In the genomic region with DNA sequence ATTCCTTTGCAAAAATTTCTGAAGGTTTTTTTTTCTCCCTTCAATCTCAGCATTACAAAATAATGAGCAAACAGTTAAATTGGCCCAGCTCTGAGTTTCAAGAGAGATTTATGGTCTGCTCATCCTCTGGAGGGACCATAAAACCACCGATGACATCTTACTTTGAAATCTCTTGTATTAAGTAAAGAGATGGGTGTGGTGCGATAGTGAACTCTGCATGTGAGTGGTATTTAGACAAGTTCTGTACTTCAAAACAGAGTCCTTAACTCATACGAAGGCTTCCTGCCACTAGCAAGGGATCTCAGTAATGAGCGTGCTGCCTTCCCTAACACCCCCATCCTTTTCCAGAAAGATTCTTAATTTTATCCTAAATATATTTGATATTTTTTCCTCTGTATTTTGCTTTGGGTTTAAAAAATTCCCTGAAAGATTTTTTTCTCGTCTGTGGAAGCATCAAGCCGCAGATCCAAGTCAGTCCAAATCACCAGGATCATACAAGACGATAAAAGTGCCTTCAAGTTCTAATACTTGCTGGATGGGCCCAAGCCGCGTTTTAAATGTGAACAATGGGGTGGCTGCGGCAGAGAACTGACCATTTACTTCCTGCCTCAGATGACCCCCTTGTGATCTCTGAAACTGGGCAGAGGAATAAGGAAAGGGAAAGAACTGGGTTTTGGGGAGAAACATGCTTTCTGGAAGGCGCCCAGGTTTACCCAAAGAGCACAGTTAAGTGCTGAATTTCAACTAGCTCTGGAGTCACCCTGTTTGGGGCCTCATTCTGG, we compare ENCODE assay signal across 1 cellular context.
A peak's percentile ranks its signal among the peaks of the same experiment; 100 is the strongest.
TF ChIP-seq lines count a peak whose summit lies in the region.

No MANE protein-coding gene starts in this region.

TF ChIP-seq in HepG2, 621 proteins besides CTCF, POLR2A, EP300 and RAD21 (continued from another document and continues in another):
- TF ChIP-seq, protein P1, sequence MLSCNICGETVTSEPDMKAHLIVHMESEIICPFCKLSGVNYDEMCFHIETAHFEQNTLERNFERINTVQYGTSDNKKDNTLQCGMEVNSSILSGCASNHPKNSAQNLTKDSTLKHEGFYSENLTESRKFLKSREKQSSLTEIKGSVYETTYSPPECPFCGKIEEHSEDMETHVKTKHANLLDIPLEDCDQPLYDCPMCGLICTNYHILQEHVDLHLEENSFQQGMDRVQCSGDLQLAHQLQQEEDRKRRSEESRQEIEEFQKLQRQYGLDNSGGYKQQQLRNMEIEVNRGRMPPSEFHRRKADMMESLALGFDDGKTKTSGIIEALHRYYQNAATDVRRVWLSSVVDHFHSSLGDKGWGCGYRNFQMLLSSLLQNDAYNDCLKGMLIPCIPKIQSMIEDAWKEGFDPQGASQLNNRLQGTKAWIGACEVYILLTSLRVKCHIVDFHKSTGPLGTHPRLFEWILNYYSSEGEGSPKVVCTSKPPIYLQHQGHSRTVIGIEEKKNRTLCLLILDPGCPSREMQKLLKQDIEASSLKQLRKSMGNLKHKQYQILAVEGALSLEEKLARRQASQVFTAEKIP (CRISPR knock-in tag; IDR thresholded peaks at IDR 0.05; ENCODE audit: borderline replicate concordance) = no peak
- TF ChIP-seq ZNF510 (CRISPR knock-in tag; IDR thresholded peaks at IDR 0.05; ENCODE audit: low read depth) (no peak), EHMT2 (IDR thresholded peaks at IDR 0.05; ENCODE audit: borderline replicate concordance, low read depth, low read length) (no peak), MTA1 (CRISPR knock-in tag; IDR thresholded peaks at IDR 0.05; ENCODE audit: borderline replicate concordance) (no peak), ZNF761 (CRISPR knock-in tag; conservative IDR thresholded peaks at IDR 0.05) (no peak), HOXA5 (CRISPR knock-in tag; IDR thresholded peaks at IDR 0.05) (no peak), ZFP41 (CRISPR knock-in tag; IDR thresholded peaks at IDR 0.05; ENCODE audit: borderline replicate concordance) (no peak), ZNF549 (CRISPR knock-in tag; IDR thresholded peaks at IDR 0.05) (no peak), SIN3A (IDR thresholded peaks at IDR 0.05; ENCODE audit: borderline replicate concordance, low read depth, low read length) (0 out of 2 replicates have a peak, but pooled peaks have one; percentile 12), ELF4 (CRISPR knock-in tag; IDR thresholded peaks at IDR 0.05; ENCODE audit: borderline replicate concordance) (peak; percentile 89; the same call in 1 of the 2 replicates), ZBED4 (CRISPR knock-in tag; IDR thresholded peaks at IDR 0.05; ENCODE audit: borderline replicate concordance) (no peak), TRIM24 (CRISPR knock-in tag; IDR thresholded peaks at IDR 0.05) (no peak), ZNF546 (CRISPR knock-in tag; conservative IDR thresholded peaks at IDR 0.05) (peak; percentile 57; the same call in 1 of the 2 replicates), FOXK1 (CRISPR knock-in tag; IDR thresholded peaks at IDR 0.05; ENCODE audit: borderline replicate concordance, low read depth) (no peak), KDM5A (IDR thresholded peaks at IDR 0.05; ENCODE audit: borderline replicate concordance, low read length) (0 out of 2 replicates have a peak, but pooled peaks have one; percentile 12), CEBPG (CRISPR knock-in tag; IDR thresholded peaks at IDR 0.05) (no peak), ZNF737 (CRISPR knock-in tag; IDR thresholded peaks at IDR 0.05; ENCODE audit: borderline replicate concordance) (no peak), KLF12 (CRISPR knock-in tag; IDR thresholded peaks at IDR 0.05; ENCODE audit: borderline replicate concordance) (peak; percentile 61; the same call in 1 of the 2 replicates), ZNF597 (CRISPR knock-in tag; IDR thresholded peaks at IDR 0.05) (no peak), ZFP62 (CRISPR knock-in tag; IDR thresholded peaks at IDR 0.05) (no peak), ZNF782 (CRISPR knock-in tag; IDR thresholded peaks at IDR 0.05; ENCODE audit: borderline replicate concordance) (no peak), IKZF1 (IDR thresholded peaks at IDR 0.05) (no peak)
- TF ChIP-seq, protein P2, sequence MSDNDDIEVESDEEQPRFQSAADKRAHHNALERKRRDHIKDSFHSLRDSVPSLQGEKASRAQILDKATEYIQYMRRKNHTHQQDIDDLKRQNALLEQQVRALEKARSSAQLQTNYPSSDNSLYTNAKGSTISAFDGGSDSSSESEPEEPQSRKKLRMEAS (IDR thresholded peaks at IDR 0.05) = 0 out of 2 replicates have a peak, but pooled peaks have one; percentile 15
- TF ChIP-seq, protein P3, sequence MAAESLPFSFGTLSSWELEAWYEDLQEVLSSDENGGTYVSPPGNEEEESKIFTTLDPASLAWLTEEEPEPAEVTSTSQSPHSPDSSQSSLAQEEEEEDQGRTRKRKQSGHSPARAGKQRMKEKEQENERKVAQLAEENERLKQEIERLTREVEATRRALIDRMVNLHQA (CRISPR knock-in tag; IDR thresholded peaks at IDR 0.05) = no peak
- TF ChIP-seq, protein P4, sequence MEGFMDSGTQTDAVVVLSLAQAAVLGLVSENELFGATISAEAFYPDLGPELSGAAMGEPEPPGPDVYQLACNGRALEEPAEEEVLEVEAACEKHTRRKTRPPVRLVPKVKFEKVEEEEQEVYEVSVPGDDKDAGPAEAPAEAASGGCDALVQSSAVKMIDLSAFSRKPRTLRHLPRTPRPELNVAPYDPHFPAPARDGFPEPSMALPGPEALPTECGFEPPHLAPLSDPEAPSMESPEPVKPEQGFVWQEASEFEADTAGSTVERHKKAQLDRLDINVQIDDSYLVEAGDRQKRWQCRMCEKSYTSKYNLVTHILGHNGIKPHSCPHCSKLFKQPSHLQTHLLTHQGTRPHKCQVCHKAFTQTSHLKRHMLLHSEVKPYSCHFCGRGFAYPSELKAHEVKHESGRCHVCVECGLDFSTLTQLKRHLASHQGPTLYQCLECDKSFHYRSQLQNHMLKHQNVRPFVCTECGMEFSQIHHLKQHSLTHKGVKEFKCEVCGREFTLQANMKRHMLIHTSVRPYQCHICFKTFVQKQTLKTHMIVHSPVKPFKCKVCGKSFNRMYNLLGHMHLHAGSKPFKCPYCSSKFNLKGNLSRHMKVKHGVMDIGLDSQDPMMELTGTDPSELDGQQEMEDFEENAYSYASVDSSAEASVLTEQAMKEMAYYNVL (CRISPR knock-in tag; IDR thresholded peaks at IDR 0.05; ENCODE audit: borderline replicate concordance) = no peak
- TF ChIP-seq, protein P5, sequence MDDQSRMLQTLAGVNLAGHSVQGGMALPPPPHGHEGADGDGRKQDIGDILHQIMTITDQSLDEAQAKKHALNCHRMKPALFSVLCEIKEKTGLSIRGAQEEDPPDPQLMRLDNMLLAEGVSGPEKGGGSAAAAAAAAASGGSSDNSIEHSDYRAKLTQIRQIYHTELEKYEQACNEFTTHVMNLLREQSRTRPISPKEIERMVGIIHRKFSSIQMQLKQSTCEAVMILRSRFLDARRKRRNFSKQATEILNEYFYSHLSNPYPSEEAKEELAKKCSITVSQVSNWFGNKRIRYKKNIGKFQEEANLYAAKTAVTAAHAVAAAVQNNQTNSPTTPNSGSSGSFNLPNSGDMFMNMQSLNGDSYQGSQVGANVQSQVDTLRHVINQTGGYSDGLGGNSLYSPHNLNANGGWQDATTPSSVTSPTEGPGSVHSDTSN (CRISPR knock-in tag; IDR thresholded peaks at IDR 0.05; ENCODE audit: borderline replicate concordance) = no peak
- TF ChIP-seq, protein P6, sequence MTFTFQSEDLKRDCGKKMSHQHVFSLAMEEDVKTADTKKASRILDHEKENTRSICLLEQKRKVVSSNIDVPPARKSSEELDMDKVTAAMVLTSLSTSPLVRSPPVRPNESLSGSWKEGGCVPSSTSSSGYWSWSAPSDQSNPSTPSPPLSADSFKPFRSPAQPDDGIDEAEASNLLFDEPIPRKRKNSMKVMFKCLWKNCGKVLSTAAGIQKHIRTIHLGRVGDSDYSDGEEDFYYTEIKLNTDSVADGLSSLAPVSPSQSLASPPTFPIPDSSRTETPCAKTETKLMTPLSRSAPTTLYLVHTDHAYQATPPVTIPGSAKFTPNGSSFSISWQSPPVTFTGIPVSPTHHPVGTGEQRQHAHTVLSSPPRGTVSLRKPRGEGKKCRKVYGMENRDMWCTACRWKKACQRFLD (CRISPR knock-in tag; IDR thresholded peaks at IDR 0.05; ENCODE audit: borderline replicate concordance) = no peak; the same call in 1 of the 2 replicates
- TF ChIP-seq, protein P7, sequence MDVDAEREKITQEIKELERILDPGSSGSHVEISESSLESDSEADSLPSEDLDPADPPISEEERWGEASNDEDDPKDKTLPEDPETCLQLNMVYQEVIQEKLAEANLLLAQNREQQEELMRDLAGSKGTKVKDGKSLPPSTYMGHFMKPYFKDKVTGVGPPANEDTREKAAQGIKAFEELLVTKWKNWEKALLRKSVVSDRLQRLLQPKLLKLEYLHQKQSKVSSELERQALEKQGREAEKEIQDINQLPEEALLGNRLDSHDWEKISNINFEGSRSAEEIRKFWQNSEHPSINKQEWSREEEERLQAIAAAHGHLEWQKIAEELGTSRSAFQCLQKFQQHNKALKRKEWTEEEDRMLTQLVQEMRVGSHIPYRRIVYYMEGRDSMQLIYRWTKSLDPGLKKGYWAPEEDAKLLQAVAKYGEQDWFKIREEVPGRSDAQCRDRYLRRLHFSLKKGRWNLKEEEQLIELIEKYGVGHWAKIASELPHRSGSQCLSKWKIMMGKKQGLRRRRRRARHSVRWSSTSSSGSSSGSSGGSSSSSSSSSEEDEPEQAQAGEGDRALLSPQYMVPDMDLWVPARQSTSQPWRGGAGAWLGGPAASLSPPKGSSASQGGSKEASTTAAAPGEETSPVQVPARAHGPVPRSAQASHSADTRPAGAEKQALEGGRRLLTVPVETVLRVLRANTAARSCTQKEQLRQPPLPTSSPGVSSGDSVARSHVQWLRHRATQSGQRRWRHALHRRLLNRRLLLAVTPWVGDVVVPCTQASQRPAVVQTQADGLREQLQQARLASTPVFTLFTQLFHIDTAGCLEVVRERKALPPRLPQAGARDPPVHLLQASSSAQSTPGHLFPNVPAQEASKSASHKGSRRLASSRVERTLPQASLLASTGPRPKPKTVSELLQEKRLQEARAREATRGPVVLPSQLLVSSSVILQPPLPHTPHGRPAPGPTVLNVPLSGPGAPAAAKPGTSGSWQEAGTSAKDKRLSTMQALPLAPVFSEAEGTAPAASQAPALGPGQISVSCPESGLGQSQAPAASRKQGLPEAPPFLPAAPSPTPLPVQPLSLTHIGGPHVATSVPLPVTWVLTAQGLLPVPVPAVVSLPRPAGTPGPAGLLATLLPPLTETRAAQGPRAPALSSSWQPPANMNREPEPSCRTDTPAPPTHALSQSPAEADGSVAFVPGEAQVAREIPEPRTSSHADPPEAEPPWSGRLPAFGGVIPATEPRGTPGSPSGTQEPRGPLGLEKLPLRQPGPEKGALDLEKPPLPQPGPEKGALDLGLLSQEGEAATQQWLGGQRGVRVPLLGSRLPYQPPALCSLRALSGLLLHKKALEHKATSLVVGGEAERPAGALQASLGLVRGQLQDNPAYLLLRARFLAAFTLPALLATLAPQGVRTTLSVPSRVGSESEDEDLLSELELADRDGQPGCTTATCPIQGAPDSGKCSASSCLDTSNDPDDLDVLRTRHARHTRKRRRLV (CRISPR knock-in tag; IDR thresholded peaks at IDR 0.05) = peak; percentile 1; the same call in 1 of the 2 replicates
- TF ChIP-seq, protein P8, sequence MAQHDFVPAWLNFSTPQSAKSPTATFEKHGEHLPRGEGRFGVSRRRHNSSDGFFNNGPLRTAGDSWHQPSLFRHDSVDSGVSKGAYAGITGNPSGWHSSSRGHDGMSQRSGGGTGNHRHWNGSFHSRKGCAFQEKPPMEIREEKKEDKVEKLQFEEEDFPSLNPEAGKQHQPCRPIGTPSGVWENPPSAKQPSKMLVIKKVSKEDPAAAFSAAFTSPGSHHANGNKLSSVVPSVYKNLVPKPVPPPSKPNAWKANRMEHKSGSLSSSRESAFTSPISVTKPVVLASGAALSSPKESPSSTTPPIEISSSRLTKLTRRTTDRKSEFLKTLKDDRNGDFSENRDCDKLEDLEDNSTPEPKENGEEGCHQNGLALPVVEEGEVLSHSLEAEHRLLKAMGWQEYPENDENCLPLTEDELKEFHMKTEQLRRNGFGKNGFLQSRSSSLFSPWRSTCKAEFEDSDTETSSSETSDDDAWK (CRISPR knock-in tag; IDR thresholded peaks at IDR 0.05) = no peak
- TF ChIP-seq, protein P9, sequence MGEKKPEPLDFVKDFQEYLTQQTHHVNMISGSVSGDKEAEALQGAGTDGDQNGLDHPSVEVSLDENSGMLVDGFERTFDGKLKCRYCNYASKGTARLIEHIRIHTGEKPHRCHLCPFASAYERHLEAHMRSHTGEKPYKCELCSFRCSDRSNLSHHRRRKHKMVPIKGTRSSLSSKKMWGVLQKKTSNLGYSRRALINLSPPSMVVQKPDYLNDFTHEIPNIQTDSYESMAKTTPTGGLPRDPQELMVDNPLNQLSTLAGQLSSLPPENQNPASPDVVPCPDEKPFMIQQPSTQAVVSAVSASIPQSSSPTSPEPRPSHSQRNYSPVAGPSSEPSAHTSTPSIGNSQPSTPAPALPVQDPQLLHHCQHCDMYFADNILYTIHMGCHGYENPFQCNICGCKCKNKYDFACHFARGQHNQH (CRISPR knock-in tag; IDR thresholded peaks at IDR 0.05) = no peak
